In genomic region chr17:35788504-35788998, GRCh38 we compare ENCODE assay signal across 1 cellular context.
TF ChIP-seq lines count a peak whose summit lies in the region.

No MANE protein-coding gene starts in this region.

TF ChIP-seq in GM23338, 12 proteins besides CTCF, POLR2A, EP300 and RAD21 (continued from another document):
- TF ChIP-seq REST (IDR thresholded peaks at IDR 0.05; ENCODE audit: unreplicated experiment) (no peak), ZNF331 (CRISPR knock-in tag; IDR thresholded peaks at IDR 0.05; ENCODE audit: low read depth) (no peak)
